1 cellular context compared by ENCODE assay signal in genomic region chr9:18032636-18033035, GRCh38.
TF ChIP-seq lines count a peak whose summit lies in the region.

No MANE protein-coding gene starts in this region.

TF ChIP-seq in H1, 55 proteins besides CTCF, POLR2A, EP300 and RAD21 (continued from another document):
- TF ChIP-seq CHD7 (IDR thresholded peaks at IDR 0.05; ENCODE audit: insufficient replicate concordance, low read length) (no peak), TAF7 (optimal IDR thresholded peaks at IDR 0.05; ENCODE audit: borderline replicate concordance, low read depth, low read length) (no peak), E2F6 (IDR thresholded peaks at IDR 0.05) (no peak), FOSL1 (IDR thresholded peaks at IDR 0.05; ENCODE audit: insufficient read depth, low read depth, low read length) (no peak), ATF3 (IDR thresholded peaks at IDR 0.05; ENCODE audit: insufficient read depth, low read depth, low read length) (no peak), ZNF274 (IDR thresholded peaks at IDR 0.05; ENCODE audit: borderline replicate concordance, extremely low read depth, low read length) (no peak), TEAD4 (IDR thresholded peaks at IDR 0.05; ENCODE audit: low read depth, low read length) (no peak), SRF (IDR thresholded peaks at IDR 0.05; ENCODE audit: low read depth, low read length) (no peak), NANOG (IDR thresholded peaks at IDR 0.05; ENCODE audit: insufficient read depth, low read depth, low read length, poor library complexity, severe bottlenecking) (no peak), NRF1 (IDR thresholded peaks at IDR 0.05; ENCODE audit: low read depth, low read length) (no peak), CBX5 (IDR thresholded peaks at IDR 0.05; ENCODE audit: low read depth, low read length) (no peak), TCF12 (IDR thresholded peaks at IDR 0.05; ENCODE audit: low read depth, low read length) (no peak)
